27 cellular contexts compared by ENCODE assay signal in genomic region chr10:21424511-21424910, GRCh38.
DNase-seq lines count a peak whose midpoint lies in the region; TF ChIP-seq lines count a peak whose summit lies in the region.
"Had no signal": no experiment of that assay in that cellular context is flagged by ENCODE, and none has a peak within 500 bp of the region (broad histone marks: within the 10 kb centered on the region; RNA-seq: fewer than 3 reads in every experiment).

No MANE protein-coding gene starts in this region.

- DNase-seq in AG04449 (ENCODE audit: low read depth, low spot score) (peak; percentile 67), GM04503 (ENCODE audit: low read depth) (peak; percentile 23), SK-N-SH (no peak), fibroblast of the conjunctiva (ENCODE audit: low read depth) (peak; percentile 8), posterior cingulate gyrus (no peak), anterior cingulate cortex (lab: John Stamatoyannopoulos, UW) (no peak), endodermal cell (no peak)
- DNase-seq in stimulated activated CD4-positive, alpha-beta T cell treated with anti-CD3 and anti-CD28 coated beads, Interleukin-4, amount 100 ng/mL, for 1 hour: no peak
- DNase-seq: activated CD4-positive, alpha-beta memory T cell treated with anti-CD3 and anti-CD28 coated beads for 36 hours; activated naive CD8-positive, alpha-beta T cell treated with anti-CD3 and anti-CD28 coated beads for 36 hours; brain microvascular endothelial cell; hypothalamus; left ventricle myocardium superior; natural killer cell; NCI-H1092; NCI-H2029; NCI-H2227 treated with DMSO at 0.1 percent for 48 hours; NCI-H82; OCI-M1; pancreas; right cardiac atrium; Right ventricle myocardium superior; stimulated activated naive CD8-positive, alpha-beta T cell treated with anti-CD3 and anti-CD28 coated beads, Interleukin-15, Interleukin-2, amounts not matched to agents 100 U/mL and 50 U/mL, for 24 hours had no signal

- 0 out of 2 replicates have a peak overlapping the region, but pooled peaks have one; percentile 20 for H3K4me2 ChIP-seq in SK-N-SH
- H3K4me2 ChIP-seq: A549 had no signal

- H4K20me1 ChIP-seq in SK-N-SH (ENCODE audit: insufficient read depth): no peaks in the 10 kb centered on the region

- no peaks in the 10 kb centered on the region for H3K9me2 ChIP-seq in SK-N-SH

- H3K9me3 ChIP-seq in SK-N-SH: no peaks in the 10 kb centered on the region
- peaks cover 34% of the 10 kb centered on the region for H3K9me3 ChIP-seq in endodermal cell (ENCODE audit: control insufficient read depth, low read length)
- H3K9me3 ChIP-seq: A549, pancreas, vagina had no signal

- no peak overlapping the region for H3K4me3 Mint-ChIP-seq in endodermal cell
- H3K4me3 Mint-ChIP-seq: activated CD4-positive, alpha-beta memory T cell treated with anti-CD3 and anti-CD28 coated beads for 36 hours; activated naive CD8-positive, alpha-beta T cell treated with anti-CD3 and anti-CD28 coated beads for 36 hours; natural killer cell had no signal

- H3K27me3 Mint-ChIP-seq in endodermal cell (ENCODE audit: insufficient read depth): peaks cover 2% of the 10 kb centered on the region
- H3K27me3 Mint-ChIP-seq: activated CD4-positive, alpha-beta memory T cell treated with anti-CD3 and anti-CD28 coated beads for 36 hours; activated naive CD8-positive, alpha-beta T cell treated with anti-CD3 and anti-CD28 coated beads for 36 hours had no signal

- H3K27me3 ChIP-seq in SK-N-SH (ENCODE audit: insufficient read depth): no peaks in the 10 kb centered on the region
- H3K27me3 ChIP-seq in endodermal cell (ENCODE audit: control insufficient read depth, insufficient read depth, low read length, poor library complexity, severe bottlenecking): no peaks in the 10 kb centered on the region
- H3K27me3 ChIP-seq: brain microvascular endothelial cell, pancreas, vagina had no signal

- peaks cover 14% of the 10 kb centered on the region for H3K4me1 Mint-ChIP-seq in endodermal cell
- H3K4me1 Mint-ChIP-seq: activated naive CD8-positive, alpha-beta T cell treated with anti-CD3 and anti-CD28 coated beads for 36 hours; natural killer cell had no signal

- peak; percentile 21 to 31; a peak in 1 of 4 replicates for TF ChIP-seq EP300 in SK-N-SH (IDR thresholded peaks at IDR 0.05; ENCODE audit: borderline replicate concordance in 1 of 2, low read depth in 1 of 2, low read length in 1 of 2)

- H2AFZ ChIP-seq in SK-N-SH (ENCODE audit: low read depth): 0 out of 2 replicates have a peak overlapping the region, but pooled peaks have one; percentile 13

- POLR2A ChIA-PET in AG04449 (lab: Yijun Ruan, JAX): no interaction called here
- POLR2A ChIA-PET in SK-N-SH (lab: Yijun Ruan, JAX): no interaction called here

- TF ChIP-seq RAD21 in SK-N-SH (IDR thresholded peaks at IDR 0.05; ENCODE audit: low read length): no peak

- WGBS in SK-N-SH (ENCODE audit: low lambda C conversion rate): 14% methylated on average over 3 of the region's 3 CpGs
- WGBS in endodermal cell (ENCODE audit: insufficient coverage in 1 of 2, insufficient read length in 1 of 2), 2 experiments: 89 to 95% methylated on average over 1 to 3 of the region's 3 CpGs

- H3K4me3 ChIP-seq in AG04449 (ENCODE audit: low read depth, low read length) (no peak overlapping the region), SK-N-SH (ENCODE audit: low read depth in 2 of 2, low read length in 1 of 2) (no peak overlapping the region), endodermal cell (ENCODE audit: low read length) (no peak overlapping the region)
- H3K4me3 ChIP-seq: A549, pancreas, thoracic aorta, vagina had no signal

- H3K27ac Mint-ChIP-seq in endodermal cell: no peak overlapping the region
- H3K27ac Mint-ChIP-seq: activated CD4-positive, alpha-beta memory T cell treated with anti-CD3 and anti-CD28 coated beads for 36 hours; activated naive CD8-positive, alpha-beta T cell treated with anti-CD3 and anti-CD28 coated beads for 36 hours; natural killer cell had no signal

- H3K9me3 Mint-ChIP-seq in endodermal cell: peaks cover 34% of the 10 kb centered on the region
- H3K9me3 Mint-ChIP-seq: activated CD4-positive, alpha-beta memory T cell treated with anti-CD3 and anti-CD28 coated beads for 36 hours; natural killer cell had no signal

- H3K36me3 ChIP-seq in SK-N-SH (replicated peaks in 1 of 2; ENCODE audit: control insufficient read depth in 1 of 2, insufficient read depth in 2 of 2, low read length in 1 of 2): no peaks in the 10 kb centered on the region
- no peaks in the 10 kb centered on the region for H3K36me3 ChIP-seq in endodermal cell (ENCODE audit: control insufficient read depth, insufficient read depth, low read length)
- H3K36me3 ChIP-seq: brain microvascular endothelial cell, pancreas, thoracic aorta, vagina had no signal

- peaks cover 2% of the 10 kb centered on the region for H3F3A ChIP-seq in SK-N-SH (replicated peaks; ENCODE audit: insufficient read depth)

- no peaks in the 10 kb centered on the region for H3K79me2 ChIP-seq in SK-N-SH (ENCODE audit: insufficient read depth)

- intact Hi-C loops in posterior cingulate gyrus (cut with DNase I): no loop called here

- peaks cover 8% of the 10 kb centered on the region for H3K36me3 Mint-ChIP-seq in endodermal cell (ENCODE audit: low read depth)
- H3K36me3 Mint-ChIP-seq: activated CD4-positive, alpha-beta memory T cell treated with anti-CD3 and anti-CD28 coated beads for 36 hours; activated naive CD8-positive, alpha-beta T cell treated with anti-CD3 and anti-CD28 coated beads for 36 hours; natural killer cell had no signal

- H3K27ac ChIP-seq in SK-N-SH (ENCODE audit: low read depth in 2 of 2, low read length in 1 of 2) (peak overlapping the region in 1 of 2 experiments; percentile 41; a peak in 1 of 4 replicates), endodermal cell (ENCODE audit: low read depth, low read length) (no peak overlapping the region)
- H3K27ac ChIP-seq: A549, brain microvascular endothelial cell, epithelial cell of prostate, pancreas, thoracic aorta, vagina had no signal

- H3K4me1 ChIP-seq in SK-N-SH (ENCODE audit: control insufficient read depth in 1 of 2, insufficient read depth in 2 of 2, low read depth in 1 of 2, low read length in 1 of 2): peaks cover 0 to 16% of the 10 kb centered on the region in 2 experiments; a peak in 2 of 4 replicates
- H3K4me1 ChIP-seq in endodermal cell (ENCODE audit: control insufficient read depth, insufficient read depth, low read length): no peaks in the 10 kb centered on the region
- H3K4me1 ChIP-seq: pancreas, vagina had no signal

- no peak for TF ChIP-seq CTCF in AG04449 (IDR thresholded peaks at IDR 0.05; ENCODE audit: insufficient read depth, low read length, missing control alignments)
- TF ChIP-seq CTCF in SK-N-SH (IDR thresholded peaks at IDR 0.05): no peak
- no peak for TF ChIP-seq CTCF in endodermal cell (conservative IDR thresholded peaks at IDR 0.05)

- CTCF ChIA-PET in AG04449 (lab: Yijun Ruan, JAX) (interaction anchor here (1.5 kb wide), 1 partner anchor 145 kb away, joined by 4 read pairs; no protein-coding TSS in a partner anchor), SK-N-SH (lab: Yijun Ruan, JAX) (no interaction called here)

- no peak overlapping the region for H3K9ac ChIP-seq in SK-N-SH
- H3K9ac ChIP-seq in endodermal cell (ENCODE audit: extremely low read depth, low read length, poor library complexity, severe bottlenecking): no peak overlapping the region

TF ChIP-seq in SK-N-SH, 30 proteins besides CTCF, POLR2A, EP300 and RAD21 (continues in another document):
- TF ChIP-seq GABPA (IDR thresholded peaks at IDR 0.05; ENCODE audit: low read depth) (no peak), NFIC (IDR thresholded peaks at IDR 0.05; ENCODE audit: borderline replicate concordance) (peak; percentile 11; the same call in 1 of the 2 replicates), TCF12 (IDR thresholded peaks at IDR 0.05) (peak; percentile 96), JUND (IDR thresholded peaks at IDR 0.05) (peak; percentile 41), ZBTB33 (IDR thresholded peaks at IDR 0.05; ENCODE audit: borderline replicate concordance, low read depth) (no peak), MAX (IDR thresholded peaks at IDR 0.05; ENCODE audit: low read depth) (no peak), FOSL2 (IDR thresholded peaks at IDR 0.05; ENCODE audit: borderline replicate concordance, low read depth) (peak; percentile 25; the same call in 1 of the 2 replicates), TEAD4 (IDR thresholded peaks at IDR 0.05; ENCODE audit: borderline replicate concordance, insufficient read depth) (0 out of 2 replicates have a peak, but pooled peaks have one; percentile 40), USF1 (IDR thresholded peaks at IDR 0.05; ENCODE audit: borderline replicate concordance, low read depth) (peak; percentile 10; the same call in 1 of the 2 replicates)

Comparison
In these comparisons a context has a peak if more than half of its experiments do, and no peak if none do; other contexts are left out.
1. DNase-seq: peak in AG04449 (single experiment), GM04503 (single experiment) and fibroblast of the conjunctiva (single experiment); none in SK-N-SH (single experiment), posterior cingulate gyrus (0 of 10), anterior cingulate cortex (0 of 58), stimulated activated CD4-positive, alpha-beta T cell treated with anti-CD3 and anti-CD28 coated beads, Interleukin-4, amount 100 ng/mL, for 1 hour (single experiment) and endodermal cell (single experiment).